In genomic region chrX:53262918-53263394, GRCh38 we compare ENCODE assay signal across 9 cellular contexts. TPM values are rescaled to one million over a fixed set of nuclear protein-coding genes. Genes with fewer than 3 reads are reported as not detected.
DNase-seq lines count a peak whose midpoint lies in the region; ATAC-seq and TF ChIP-seq lines count a peak whose summit lies in the region.
"Had no signal": no experiment of that assay in that cellular context is flagged by ENCODE, and none has a peak within 500 bp of the region (broad histone marks: within the 10 kb centered on the region; RNA-seq: fewer than 3 reads in every experiment).

No MANE protein-coding gene starts in this region.

- peaks cover 31% of the 10 kb centered on the region for H3K4me1 Mint-ChIP-seq in activated naive CD8-positive, alpha-beta T cell (ENCODE audit: low read depth)

- H3K27ac ChIP-seq in lower lobe of right lung: no peak overlapping the region

- peaks cover 26% of the 10 kb centered on the region for H3K4me1 ChIP-seq in lower lobe of right lung

- peak overlapping the region; percentile 70 for H3K27ac Mint-ChIP-seq in activated naive CD8-positive, alpha-beta T cell

- no peaks in the 10 kb centered on the region for H3K36me3 Mint-ChIP-seq in activated naive CD8-positive, alpha-beta T cell

- DNase-seq in DMS53 treated with DMSO at 0.1 percent for 48 hours (lab: John Stamatoyannopoulos, UW; ENCODE audit: unreplicated experiment) (peak; percentile 44), MG63 (peak; percentile 66), lower lobe of right lung (no peak), NCI-H2081 treated with DMSO at 0.1 percent for 48 hours (lab: John Stamatoyannopoulos, UW) (no peak), GM20000 (ENCODE audit: low spot score) (no peak), NCI-H2081 (lab: John Stamatoyannopoulos, UW) (no peak)

- H3K9me3 ChIP-seq in MG63: no peaks in the 10 kb centered on the region
- no peaks in the 10 kb centered on the region for H3K9me3 ChIP-seq in lower lobe of right lung

- ATAC-seq in lower lobe of right lung (peak; percentile 57 to 82), GM18498 (IDR thresholded peaks at IDR 0.05; ENCODE audit: unreplicated experiment) (no peak)
- ATAC-seq: GM12878 had no signal

- H3K36me3 ChIP-seq in MG63 (no peaks in the 10 kb centered on the region), lower lobe of right lung (no peaks in the 10 kb centered on the region)

- no peak overlapping the region for H3K4me3 ChIP-seq in MG63
- H3K4me3 ChIP-seq in lower lobe of right lung: no peak overlapping the region
- H3K4me3 ChIP-seq: GM12878 had no signal

- intact Hi-C loops in lower lobe of right lung (cut with DNase I): no loop called here

- no peaks in the 10 kb centered on the region for H3K27me3 ChIP-seq in MG63
- no peaks in the 10 kb centered on the region for H3K27me3 ChIP-seq in lower lobe of right lung (ENCODE audit: low read depth)

- no peaks in the 10 kb centered on the region for H3K27me3 Mint-ChIP-seq in activated naive CD8-positive, alpha-beta T cell

- no peak for TF ChIP-seq CTCF in lower lobe of right lung (IDR thresholded peaks at IDR 0.05)
- no peak for TF ChIP-seq CTCF in GM20000 (IDR thresholded peaks at IDR 0.05; ENCODE audit: extremely low read depth, missing control alignments)

- H3K9me3 Mint-ChIP-seq in activated naive CD8-positive, alpha-beta T cell (ENCODE audit: low read depth): no peaks in the 10 kb centered on the region

- H3K4me3 Mint-ChIP-seq in activated naive CD8-positive, alpha-beta T cell: no peak overlapping the region

RNA-seq across cellular contexts. Expression of gene IQSEC2, which starts 18.4 kb away (rescaled TPM):
- 3.4 and 5.7 TPM in 2 replicates for total RNA-seq in MG63 (2014; rRNA removed; shearing (Covaris generic); ENCODE audit: low replicate concordance)
- total RNA-seq in lower lobe of right lung: 24.0 TPM

RNA-seq across cellular contexts. Expression of gene KDM5C, which starts 37.9 kb away (rescaled TPM):
- total RNA-seq in MG63 (2014; rRNA removed; shearing (Covaris generic); ENCODE audit: low replicate concordance): 43.1 and 63.8 TPM in 2 replicates
- 67.5 TPM for total RNA-seq in lower lobe of right lung

Comparison
In these comparisons a context has a peak if more than half of its experiments do, and no peak if none do; other contexts are left out.
1. DNase-seq: peak in DMS53 treated with DMSO at 0.1 percent for 48 hours (single experiment) and MG63 (single experiment); none in lower lobe of right lung (single experiment), NCI-H2081 treated with DMSO at 0.1 percent for 48 hours (single experiment), GM20000 (single experiment) and NCI-H2081 (0 of 2).